In the genomic region with DNA sequence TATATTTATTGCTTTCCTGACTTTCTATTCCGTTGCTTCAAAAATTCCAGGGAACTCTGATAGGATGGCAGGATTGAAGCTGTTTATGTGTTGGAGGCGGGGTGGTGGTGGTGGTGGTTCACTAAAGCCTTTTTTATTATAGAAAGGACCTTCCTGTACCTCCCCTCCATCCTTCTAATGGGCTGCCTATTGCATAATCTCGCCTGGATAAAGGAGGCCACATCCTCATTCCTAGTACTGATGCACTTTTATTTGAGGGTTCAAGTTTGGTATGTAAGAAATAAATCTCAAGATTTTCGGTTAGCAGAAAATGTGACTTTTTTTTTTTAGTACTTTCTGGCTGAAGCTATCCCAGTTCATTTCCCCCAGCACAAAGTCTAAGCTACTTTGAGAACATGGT, we compare ENCODE assay signal across 23 cellular contexts. TPM values are rescaled to one million over a fixed set of nuclear protein-coding genes. Genes with fewer than 3 reads are reported as not detected.
"Had no signal": no experiment of that assay in that cellular context is flagged by ENCODE, and none has a peak within 500 bp of the region (broad histone marks: within the 10 kb centered on the region; RNA-seq: fewer than 3 reads in every experiment).

No MANE protein-coding gene starts in this region.

- H3K4me3 ChIP-seq: lung, neural progenitor cell, pancreas had no signal

- H3K9me3 ChIP-seq: pancreas had no signal

- H3K36me3 ChIP-seq: neural progenitor cell, pancreas had no signal

- DNase-seq: effector memory CD4-positive, alpha-beta T cell; foreskin keratinocyte; head of caudate nucleus; left colon; left ventricle myocardium superior; mesenchymal stem cell; midbrain; nucleus accumbens; pancreas; right cardiac atrium; stimulated activated CD4-positive, alpha-beta T cell treated with anti-CD3 and anti-CD28 coated beads, Interleukin-12 subunit alpha, Interleukin-12 subunit beta, amount 100 ng/mL, for 4 hours; stimulated activated CD4-positive, alpha-beta T cell treated with anti-CD3 and anti-CD28 coated beads, Interleukin-2, amount 100 ng/mL, for 48 hours; stimulated activated naive CD4-positive, alpha-beta T cell treated with Interleukin-2 at 50 U/mL for 16 hours; trophoblast cell had no signal

- H3K4me1 ChIP-seq: foreskin keratinocyte, pancreas had no signal

- H3K27me3 ChIP-seq: foreskin keratinocyte, neural progenitor cell, pancreas had no signal

- FAIRE-seq: endometrium, pancreas had no signal

- H3K27ac ChIP-seq: foreskin keratinocyte, neural progenitor cell, pancreas had no signal

RNA-seq across cellular contexts. Expression of a gene that starts 18.7 kb away (rescaled TPM):
- total RNA-seq: esophagus mucosa; foreskin keratinocyte; kidney epithelial cell; left colon; left ventricle myocardium superior; lung; natural killer cell treated with Interleukin-12 subunit alpha and Interleukin-12 subunit beta and Interleukin-15 and Interleukin-18, amount 100 ng/mL, for 72 hours; pancreas; progenitor cell of endocrine pancreas; right cardiac atrium; skeletal muscle tissue; urinary bladder had no signal

RNA-seq across cellular contexts. Expression of a gene that starts 28.3 kb away (rescaled TPM):
- total RNA-seq: esophagus mucosa, foreskin keratinocyte, kidney epithelial cell, left ventricle myocardium superior, lung, pancreas, progenitor cell of endocrine pancreas, right cardiac atrium, urinary bladder had no signal
